8 cellular contexts compared by ENCODE assay signal in the genomic region with DNA sequence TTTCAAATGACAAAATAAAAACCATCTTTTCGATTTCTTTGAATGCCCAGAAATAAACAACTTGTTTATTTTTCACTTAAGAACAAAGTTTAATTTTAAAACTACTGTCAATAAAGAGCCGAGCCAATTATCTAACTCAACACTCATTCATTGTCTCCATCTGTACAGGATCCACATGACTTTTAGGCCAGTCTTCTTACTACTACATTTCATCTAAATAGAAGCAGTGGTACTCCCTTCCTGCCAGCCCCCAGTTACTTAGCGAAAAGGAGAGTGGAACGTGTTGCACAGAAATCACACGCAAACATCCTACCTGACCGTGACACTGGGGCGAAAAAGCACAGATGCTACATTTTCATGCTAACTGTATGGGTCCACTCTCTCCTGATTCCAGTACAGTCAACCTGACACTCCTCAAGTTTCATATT. TPM values are rescaled to one million over a fixed set of nuclear protein-coding genes. Genes with fewer than 3 reads are reported as not detected.
A peak's percentile ranks its signal among the peaks of the same experiment; 100 is the strongest.
DNase-seq lines count a peak whose midpoint lies in the region; ATAC-seq and TF ChIP-seq lines count a peak whose summit lies in the region.

No MANE protein-coding gene starts in this region.

- peaks cover 57% of the 10 kb centered on the region for H3K79me2 ChIP-seq in osteoblast (ENCODE audit: insufficient read depth, low read length)

- peak in 2 of 3 donors; percentile 37 to 60 for DNase-seq in CD4-positive, CD25-positive, alpha-beta regulatory T cell
- DNase-seq in Panc1 (ENCODE audit: low read depth, low spot score) (no peak), endothelial cell (ENCODE audit: low spot score) (no peak), osteoblast (ENCODE audit: insufficient read length, low spot score, missing footprints) (peak; percentile 68), retina (no peak), DMS153 treated with DMSO at 0.1 percent for 48 hours (lab: John Stamatoyannopoulos, UW; ENCODE audit: unreplicated experiment) (no peak)

- H3K4me1 ChIP-seq in CD4-positive, CD25-positive, alpha-beta regulatory T cell (ENCODE audit: control insufficient read depth, insufficient read depth, low read length, poor library complexity, severe bottlenecking), result peaks cover 41% of the 10 kb centered on the region
- H3K4me1 ChIP-seq in Panc1 (ENCODE audit: control insufficient read depth, insufficient read depth, low read length) (peaks cover 14% of the 10 kb centered on the region; the same call in 1 of the 2 replicates), osteoblast (ENCODE audit: insufficient read depth, low read length) (peaks cover 14% of the 10 kb centered on the region)

- H3K4me1 Mint-ChIP-seq in CD4-positive, CD25-positive, alpha-beta regulatory T cell, result peaks cover 26 to 64% (median 41%) of the 10 kb centered on the region in 4 donors
- H3K4me1 Mint-ChIP-seq in endothelial cell (ENCODE audit: unreplicated experiment), result peaks cover 39% of the 10 kb centered on the region

- H3K36me3 ChIP-seq in CD4-positive, CD25-positive, alpha-beta regulatory T cell (ENCODE audit: control insufficient read depth, insufficient read depth, low read length), result peaks cover 31% of the 10 kb centered on the region
- H3K36me3 ChIP-seq in Panc1 (ENCODE audit: control insufficient read depth, insufficient read depth, low read length), result peaks cover 10% of the 10 kb centered on the region
- H3K36me3 ChIP-seq in osteoblast (ENCODE audit: insufficient read depth, low read length), result peaks cover 27% of the 10 kb centered on the region

- H3K4me3 ChIP-seq in CD4-positive, CD25-positive, alpha-beta regulatory T cell (ENCODE audit: low read depth, low read length), result peak overlapping the region; percentile 95
- H3K4me3 ChIP-seq in Panc1 (ENCODE audit: low read depth in 2 of 2, low read length in 2 of 2), result peak overlapping the region; percentile 80 to 94
- H3K4me3 ChIP-seq in osteoblast (ENCODE audit: insufficient read depth, low read length), result peak overlapping the region; percentile 98

- H3K9me3 Mint-ChIP-seq in CD4-positive, CD25-positive, alpha-beta regulatory T cell, result no peaks in the 10 kb centered on the region
- H3K9me3 Mint-ChIP-seq in endothelial cell (ENCODE audit: unreplicated experiment), result no peaks in the 10 kb centered on the region

- intact Hi-C loops in Panc1 (cut with micrococcal nuclease; ENCODE audit: unreplicated experiment), result no loop called here

- peaks cover 4% of the 10 kb centered on the region for H3K27me3 Mint-ChIP-seq in CD4-positive, CD25-positive, alpha-beta regulatory T cell
- peaks cover 17% of the 10 kb centered on the region for H3K27me3 Mint-ChIP-seq in endothelial cell (ENCODE audit: unreplicated experiment)

- H3K36me3 Mint-ChIP-seq in CD4-positive, CD25-positive, alpha-beta regulatory T cell, result peaks cover 28% of the 10 kb centered on the region
- H3K36me3 Mint-ChIP-seq in endothelial cell (ENCODE audit: low read depth, unreplicated experiment), result peaks cover 19% of the 10 kb centered on the region

- H4K20me1 ChIP-seq in osteoblast (ENCODE audit: insufficient read depth, low read length), result peaks cover 32% of the 10 kb centered on the region

- in situ Hi-C loops in Panc1 (cut with HindIII; ENCODE audit: low pct_unique_long_range_greater_than_20kb, low sequenced_read_pairs), result no loop called here

- peak overlapping the region; percentile 47 for H2AFZ ChIP-seq in osteoblast (ENCODE audit: low read length)

- BruUV-seq in Panc1 (replicated peaks; lab: Mats Ljungman, UMichigan), result no TSS peak

- H3K4me3 Mint-ChIP-seq in CD4-positive, CD25-positive, alpha-beta regulatory T cell, result peak overlapping the region; percentile 88 to 98 (median 94)
- H3K4me3 Mint-ChIP-seq in endothelial cell (ENCODE audit: unreplicated experiment), result peak overlapping the region; percentile 96

- no peak for ATAC-seq in CD4-positive, CD25-positive, alpha-beta regulatory T cell (ENCODE audit: low read depth in 2 of 2)
- peak; percentile 7 for ATAC-seq in GM21576 (IDR thresholded peaks at IDR 0.05; ENCODE audit: unreplicated experiment)
- peak; percentile 1; the same call in 1 of the 2 replicates for ATAC-seq in Panc1
- ATAC-seq in esophagus mucosa, result no peak

- POLR2A ChIA-PET in Panc1 (lab: Charles Lee), result interaction anchor here (1.2 kb wide), 1 partner anchor 9 kb away, joined by 3 read pairs; no protein-coding TSS in a partner anchor

- no peak for TF ChIP-seq CTCF in Panc1 (IDR thresholded peaks at IDR 0.05)
- no peak for TF ChIP-seq CTCF in endothelial cell (IDR thresholded peaks at IDR 0.05; ENCODE audit: unreplicated experiment)
- TF ChIP-seq CTCF in osteoblast (IDR thresholded peaks at IDR 0.05; ENCODE audit: extremely low read depth, low read depth, low read length), result no peak

- CTCF ChIA-PET in Panc1 (lab: Charles Lee), result interaction anchor here (0.6 kb wide), 1 partner anchor 34 kb away, joined by 7 read pairs; no protein-coding TSS in a partner anchor

- H3K27ac ChIP-seq in CD4-positive, CD25-positive, alpha-beta regulatory T cell (ENCODE audit: insufficient read depth, low read length, poor library complexity, severe bottlenecking), result peak overlapping the region; percentile 97
- H3K27ac ChIP-seq in Panc1 (ENCODE audit: low read length), result peak overlapping the region; percentile 78
- H3K27ac ChIP-seq in osteoblast (ENCODE audit: low read depth, low read length), result peak overlapping the region; percentile 15

- H3K27ac Mint-ChIP-seq in CD4-positive, CD25-positive, alpha-beta regulatory T cell, result peak overlapping the region; percentile 78 to 98 (median 96)
- peak overlapping the region; percentile 90 for H3K27ac Mint-ChIP-seq in endothelial cell (ENCODE audit: unreplicated experiment)

- H3K9me3 ChIP-seq in CD4-positive, CD25-positive, alpha-beta regulatory T cell (ENCODE audit: control insufficient read depth in 2 of 2, low read length in 2 of 2), result no peaks in the 10 kb centered on the region
- H3K9me3 ChIP-seq in Panc1 (ENCODE audit: control insufficient read depth, insufficient read depth, low read depth, low read length) (no peaks in the 10 kb centered on the region), osteoblast (ENCODE audit: low read depth, low read length) (no peaks in the 10 kb centered on the region)

- H3K27me3 ChIP-seq in CD4-positive, CD25-positive, alpha-beta regulatory T cell (ENCODE audit: control insufficient read depth, insufficient read depth, low read length), result no peaks in the 10 kb centered on the region
- no peaks in the 10 kb centered on the region for H3K27me3 ChIP-seq in Panc1 (ENCODE audit: control insufficient read depth, insufficient read depth, low read length)
- no peaks in the 10 kb centered on the region for H3K27me3 ChIP-seq in osteoblast (ENCODE audit: insufficient read depth, low read length)

- peak overlapping the region; percentile 84 for H3K4me2 ChIP-seq in osteoblast (ENCODE audit: insufficient read depth, low read length)

RNA-seq across cellular contexts. Expression of a gene that starts 1.2 kb away (rescaled TPM):
- 127 TPM for total RNA-seq in CD4-positive, CD25-positive, alpha-beta regulatory T cell
- 10 to 100 TPM; 51.4 to 58.0 (median 53.3) TPM for polyA plus RNA-seq in CD4-positive, CD25-positive, alpha-beta regulatory T cell
- total RNA-seq in Panc1 (2021; ENCODE audit: unreplicated experiment) (35.6 TPM), endothelial cell (ENCODE audit: unreplicated experiment) (70.0 TPM), osteoblast (63.1 and 63.3 TPM in 2 replicates), esophagus mucosa (16.9 TPM)
- 13.7 TPM for polyA plus RNA-seq in Panc1 (2012; ENCODE audit: insufficient read length)

Comparison
In these comparisons a context has a peak if more than half of its experiments do, and no peak if none do; other contexts are left out.
1. ATAC-seq: peak in GM21576 (single experiment) and Panc1 (single experiment); none in CD4-positive, CD25-positive, alpha-beta regulatory T cell (0 of 2) and esophagus mucosa (single experiment).
2. DNase-seq: peak in CD4-positive, CD25-positive, alpha-beta regulatory T cell (2 of 3) and osteoblast (single experiment); none in Panc1 (single experiment), endothelial cell (single experiment), retina (single experiment) and DMS153 treated with DMSO at 0.1 percent for 48 hours (single experiment).
3. H3K27ac ChIP-seq: peak in every context shown above with its lines; median percentile 97 in CD4-positive, CD25-positive, alpha-beta regulatory T cell; 78 in Panc1; 15 in osteoblast.
4. Peak in every context shown above with its lines, with median percentiles within 50 percentile points of each other: H3K4me3 ChIP-seq.